Comparison of ENCODE assay signal across 10 cellular contexts in the genomic region with DNA sequence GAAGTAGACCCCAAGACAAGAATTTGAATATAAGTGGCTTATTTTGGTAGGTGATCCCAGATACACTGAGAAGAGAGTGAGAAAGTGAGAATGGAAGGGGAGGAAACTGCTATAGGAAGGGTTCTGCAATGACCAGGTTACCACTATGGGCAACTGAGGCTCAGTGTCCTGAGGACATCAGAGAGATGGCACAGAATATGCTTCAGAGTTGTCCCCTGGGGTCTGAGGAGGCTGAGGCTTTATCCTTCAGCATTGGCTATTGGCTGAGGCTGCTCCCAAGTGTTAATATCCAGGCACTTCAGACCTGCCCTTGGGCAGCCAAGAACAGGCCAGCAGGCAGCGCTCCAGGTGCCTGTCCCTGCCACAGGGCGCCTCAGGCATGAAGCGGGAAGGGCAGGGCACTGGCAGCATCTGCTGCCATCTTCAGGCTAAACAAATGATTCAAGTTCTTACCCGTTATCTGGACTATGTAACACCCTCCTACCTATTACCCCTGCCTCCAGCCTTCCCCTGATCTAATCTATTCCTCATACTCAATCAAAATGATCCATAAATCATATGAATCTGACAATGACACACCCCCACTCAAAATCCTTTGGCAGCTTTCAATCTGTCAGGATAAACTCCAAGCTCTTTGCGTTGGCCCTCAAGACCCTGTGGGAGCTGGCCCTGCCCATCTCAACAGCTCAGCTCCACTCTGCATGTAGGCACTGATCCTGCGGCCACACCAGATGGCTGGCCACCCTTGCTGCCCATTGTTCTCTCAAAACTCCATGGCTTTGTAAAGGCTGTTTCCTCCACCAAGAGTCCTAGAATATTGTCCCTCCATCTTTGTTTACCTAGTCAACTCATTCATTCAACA. TPM values are rescaled to one million over a fixed set of nuclear protein-coding genes. Genes with fewer than 3 reads are reported as not detected.
A peak's percentile ranks its signal among the peaks of the same experiment; 100 is the strongest.
DNase-seq lines count a peak whose midpoint lies in the region; ATAC-seq and TF ChIP-seq lines count a peak whose summit lies in the region.
"Had no signal": no experiment of that assay in that cellular context is flagged by ENCODE, and none has a peak within 500 bp of the region (broad histone marks: within the 10 kb centered on the region; RNA-seq: fewer than 3 reads in every experiment).

No MANE protein-coding gene starts in this region.

- intact Hi-C loops in PC-3 (cut with micrococcal nuclease), result loop anchor here (5.0 kb wide), 1 partner anchor 783 kb away; no protein-coding TSS in a partner anchor
- intact Hi-C loops in heart left ventricle (cut with DNase I), result loop anchor here in 6 of 10 donors (1.0 to 10.0 kb wide), 5 partner anchors 68 to 785 kb away; a partner anchor contains a TSS
- intact Hi-C loops in stomach (cut with DNase I; ENCODE audit: low total_unique reads), result no loop called here

- H3K9ac ChIP-seq in PC-3 (ENCODE audit: low read length), result no peak overlapping the region
- H3K9ac ChIP-seq: BLaER1 treated with 17β-estradiol and CSF1 and Interleukin-3, amounts not matched to agents 10 nM and 100 nM had no signal

- H4K20me1 ChIP-seq in PC-3 (ENCODE audit: low read length), result no peaks in the 10 kb centered on the region
- H4K20me1 ChIP-seq: BLaER1 treated with 17β-estradiol and CSF1 and Interleukin-3, amounts not matched to agents 10 nM and 100 nM had no signal

- no peaks in the 10 kb centered on the region for H3F3A ChIP-seq in PC-3 (ENCODE audit: low read length, unreplicated experiment)

- 23 to 43% (median 30%) methylated on average over 6 of the region's 6 CpGs for WGBS in heart left ventricle, 4 donors
- WGBS in stomach, 5 donors, result 22 to 50% (median 38%) methylated on average over 6 of the region's 6 CpGs

- DNase-seq in NCI-H82 (lab: John Stamatoyannopoulos, UW), result peak; percentile 39
- DNase-seq in NCI-H82 treated with DMSO at 0.1 percent for 48 hours (lab: John Stamatoyannopoulos, UW; ENCODE audit: unreplicated experiment), result no peak
- DNase-seq in PC-3, result peak; percentile 75
- DNase-seq in heart left ventricle, result peak; percentile 57 to 85 (median 78)
- DNase-seq in stomach, result no peak
- no peak for DNase-seq in NOMO-1 treated with DMSO at 0.1 percent for 48 hours (lab: John Stamatoyannopoulos, UW; ENCODE audit: unreplicated experiment)
- DNase-seq: activated naive CD8-positive, alpha-beta T cell treated with anti-CD3 and anti-CD28 coated beads, Interleukin-2, amount 10 ng/mL, durations not matched to agents 7 days and 5 days had no signal

- H2AFZ ChIP-seq in PC-3 (ENCODE audit: low read length), result no peak overlapping the region

- H3K4me3 ChIP-seq in PC-3 (ENCODE audit: low read length) (no peak overlapping the region), heart left ventricle (no peak overlapping the region), stomach (no peak overlapping the region)
- H3K4me3 ChIP-seq: BLaER1 treated with 17β-estradiol and CSF1 and Interleukin-3, amounts not matched to agents 10 nM and 100 nM had no signal

- no peaks in the 10 kb centered on the region for H3K9me2 ChIP-seq in PC-3 (replicated peaks; ENCODE audit: low read length)

- no peak overlapping the region for H3K27ac ChIP-seq in PC-3 (ENCODE audit: low read length)
- H3K27ac ChIP-seq in heart left ventricle, result peak overlapping the region in 2 of 12 donors; percentile 31 to 37
- H3K27ac ChIP-seq in stomach, result no peak overlapping the region

- H3K36me3 ChIP-seq in PC-3 (ENCODE audit: low read depth, low read length), result no peaks in the 10 kb centered on the region
- no peaks in the 10 kb centered on the region for H3K36me3 ChIP-seq in heart left ventricle
- no peaks in the 10 kb centered on the region for H3K36me3 ChIP-seq in stomach
- H3K36me3 ChIP-seq: BLaER1 treated with 17β-estradiol and CSF1 and Interleukin-3, amounts not matched to agents 10 nM and 100 nM had no signal

- H3K9me3 ChIP-seq in PC-3 (ENCODE audit: low read length) (no peaks in the 10 kb centered on the region), heart left ventricle (no peaks in the 10 kb centered on the region), stomach (no peaks in the 10 kb centered on the region)

- H3K27me3 ChIP-seq in PC-3 (ENCODE audit: low read length) (no peaks in the 10 kb centered on the region; the same call in 1 of the 2 replicates), heart left ventricle (no peaks in the 10 kb centered on the region), stomach (no peaks in the 10 kb centered on the region)
- H3K27me3 ChIP-seq: BLaER1 treated with 17β-estradiol and CSF1 and Interleukin-3, amounts not matched to agents 10 nM and 100 nM had no signal

- TF ChIP-seq CTCF in PC-3 (conservative IDR thresholded peaks at IDR 0.05; ENCODE audit: low read depth, low read length) (peak; percentile 72), heart left ventricle (IDR thresholded peaks at IDR 0.05) (peak in 11 of 12 donors; percentile 24 to 60 (median 46)), stomach (IDR thresholded peaks at IDR 0.05) (no peak)

- peak; percentile 88 for ATAC-seq in PC-3
- ATAC-seq in heart left ventricle, result peak; percentile 99 to 100 (median 100)
- no peak for ATAC-seq in HG03521 (IDR thresholded peaks at IDR 0.05; ENCODE audit: unreplicated experiment)
- ATAC-seq in GM18909 (IDR thresholded peaks at IDR 0.05; ENCODE audit: poor library complexity, unreplicated experiment), result no peak

- H3K79me2 ChIP-seq in PC-3 (ENCODE audit: low read length), result no peaks in the 10 kb centered on the region

- no peaks in the 10 kb centered on the region for H3K4me1 ChIP-seq in PC-3 (ENCODE audit: insufficient read depth, low read length)
- H3K4me1 ChIP-seq in heart left ventricle, result no peaks in the 10 kb centered on the region
- no peaks in the 10 kb centered on the region for H3K4me1 ChIP-seq in stomach

- H3K4me2 ChIP-seq in PC-3 (ENCODE audit: low read length), result no peak overlapping the region

- BruUV-seq in PC-3 (replicated peaks; lab: Mats Ljungman, UMichigan), result no TSS peak

- POLR2A ChIA-PET in PC-3 (lab: Charles Lee; ENCODE audit: unreplicated experiment), result no interaction called here

- no peak for TF ChIP-seq POLR2A in heart left ventricle (IDR thresholded peaks at IDR 0.05)
- no peak for TF ChIP-seq POLR2A in stomach (IDR thresholded peaks at IDR 0.05)

- no peak for TF ChIP-seq EP300 in stomach (IDR thresholded peaks at IDR 0.05)

- CTCF ChIA-PET in PC-3 (lab: Charles Lee), result no interaction called here

RNA-seq across cellular contexts. Expression of a gene that starts 42.4 kb away (rescaled TPM):
- total RNA-seq in PC-3 (2014; rRNA removed), result 76.3 and 99.1 TPM in 2 replicates
- total RNA-seq in heart left ventricle, result 10 to 100 TPM; 39.9 to 70.7 (median 53.7) TPM
- polyA plus RNA-seq in heart left ventricle, result 10 to 100 TPM; 19.0 to 61.5 TPM
- 10 to 100 TPM; 36.2 to 98.7 (median 71.0) TPM for total RNA-seq in stomach
- polyA plus RNA-seq in stomach, result 10 to 100 TPM; 13.7 to 27.3 (median 20.6) TPM

Comparison
In these comparisons a context has a peak if more than half of its experiments do, and no peak if none do; other contexts are left out.
1. DNase-seq: peak in NCI-H82 (single experiment), PC-3 (single experiment) and heart left ventricle (5 of 5); none in NCI-H82 treated with DMSO at 0.1 percent for 48 hours (single experiment), stomach (single experiment) and NOMO-1 treated with DMSO at 0.1 percent for 48 hours (single experiment).
2. ATAC-seq: peak in PC-3 (single experiment) and heart left ventricle (4 of 4); none in HG03521 (single experiment) and GM18909 (single experiment).
3. CTCF ChIP-seq: peak in PC-3 (single experiment) and heart left ventricle (11 of 12); none in stomach (0 of 7).